Comparison of ENCODE assay signal across 8 cellular contexts in genomic region chr4:102620697-102621497, GRCh38.
DNase-seq lines count a peak whose midpoint lies in the region; ATAC-seq and TF ChIP-seq lines count a peak whose summit lies in the region.

No MANE protein-coding gene starts in this region.

- H3K9me3 ChIP-seq in spleen = no peaks in the 10 kb centered on the region

- no peak for TF ChIP-seq POLR2A in spleen (IDR thresholded peaks at IDR 0.05)

- TF ChIP-seq CTCF in KMS-11 (conservative IDR thresholded peaks at IDR 0.05; ENCODE audit: low read depth, low read length) = peak; percentile 89
- peak; percentile 66 for TF ChIP-seq CTCF in epithelial cell of esophagus (IDR thresholded peaks at IDR 0.05; ENCODE audit: insufficient read depth, low read depth, low read length, missing control alignments)
- TF ChIP-seq CTCF in spleen (IDR thresholded peaks at IDR 0.05 in 8 of 11, conservative IDR thresholded peaks at IDR 0.05 in 3 of 11) = peak in 5 of 11 experiments; percentile 5 to 41 (median 35)

- H2AFZ ChIP-seq in KMS-11 (ENCODE audit: low read depth) = peak overlapping the region; percentile 47; the same call in 1 of the 2 replicates

- H4K20me1 ChIP-seq in KMS-11 (ENCODE audit: insufficient read depth) = no peaks in the 10 kb centered on the region

- H3K27me3 ChIP-seq in KMS-11 (ENCODE audit: insufficient read depth, low read depth) (no peaks in the 10 kb centered on the region), spleen (replicated peaks in 1 of 7) (no peaks in the 10 kb centered on the region)

- peak overlapping the region; percentile 61 for H3K4me2 ChIP-seq in KMS-11

- ATAC-seq in GM19372 (IDR thresholded peaks at IDR 0.05; ENCODE audit: low read depth, unreplicated experiment) (peak; percentile 47), HG02840 (IDR thresholded peaks at IDR 0.05; ENCODE audit: low FRiP score, unreplicated experiment) (no peak)

- no peaks in the 10 kb centered on the region for H3K79me2 ChIP-seq in KMS-11 (ENCODE audit: insufficient read depth, low read depth)

- WGBS in spleen, 5 donors = 86 to 93% (median 92%) methylated on average over 8 of the region's 8 CpGs

- H3K9ac ChIP-seq in KMS-11 = no peak overlapping the region

- intact Hi-C loops in spleen (cut with DNase I; ENCODE audit: low total_unique reads) = no loop called here

- H3K27ac ChIP-seq in KMS-11 (peak overlapping the region; percentile 27; the same call in 1 of the 2 replicates), spleen (no peak overlapping the region)

- no peaks in the 10 kb centered on the region for H3K36me3 ChIP-seq in KMS-11 (ENCODE audit: insufficient read depth)
- H3K36me3 ChIP-seq in spleen = peaks cover 3 to 17% (median 13%) of the 10 kb centered on the region in 6 donors

- DNase-seq in DMS153 (lab: John Stamatoyannopoulos, UW) = peak; percentile 65
- DNase-seq in SK-N-DZ (ENCODE audit: low spot score) = peak; percentile 36
- peak; percentile 71 for DNase-seq in epithelial cell of esophagus (ENCODE audit: low read depth)
- peak; percentile 71 for DNase-seq in mucosa of gallbladder (ENCODE audit: low spot score)
- DNase-seq in spleen = no peak

- H3K4me1 ChIP-seq in KMS-11 (ENCODE audit: low read depth, poor library complexity, severe bottlenecking) = peaks cover 43% of the 10 kb centered on the region
- peaks cover 0 to 11% (median 7%) of the 10 kb centered on the region in 6 donors for H3K4me1 ChIP-seq in spleen

- no peak overlapping the region for H3K4me3 ChIP-seq in KMS-11 (IDR thresholded peaks at IDR 0.05; ENCODE audit: insufficient read depth, low read depth, low read length)
- peak overlapping the region; percentile 6 for H3K4me3 ChIP-seq in epithelial cell of esophagus (ENCODE audit: low read length)
- H3K4me3 ChIP-seq in spleen = no peak overlapping the region
